Comparison of ENCODE assay signal across 9 cellular contexts in genomic region chr9:127974002-127974768, GRCh38. TPM values are rescaled to one million over a fixed set of nuclear protein-coding genes. Genes with fewer than 3 reads are reported as not detected.
DNase-seq lines count a peak whose midpoint lies in the region; TF ChIP-seq lines count a peak whose summit lies in the region.
"Had no signal": no experiment of that assay in that cellular context is flagged by ENCODE, and none has a peak within 500 bp of the region (broad histone marks: within the 10 kb centered on the region; RNA-seq: fewer than 3 reads in every experiment).

No MANE protein-coding gene starts in this region.

- no peaks in the 10 kb centered on the region for H3K9me3 ChIP-seq in fibroblast of lung (ENCODE audit: control insufficient read depth, insufficient read depth, low read depth, low read length)

- no peak overlapping the region for H2AFZ ChIP-seq in fibroblast of lung (ENCODE audit: low read length)

- H3K4me3 ChIP-seq in fibroblast of lung (replicated peaks in 1 of 4; ENCODE audit: control extremely low read depth in 1 of 4, insufficient read depth in 1 of 4, low read depth in 3 of 4, low read length in 4 of 4), result no peak overlapping the region
- H3K4me3 ChIP-seq in skin epidermis, result peak overlapping the region in 1 of 7 experiments; percentile 8

- H3K36me3 ChIP-seq in fibroblast of lung (ENCODE audit: control insufficient read depth, insufficient read depth, low read length), result no peaks in the 10 kb centered on the region

- H3K27me3 ChIP-seq in fibroblast of lung (ENCODE audit: control insufficient read depth, insufficient read depth, low read length), result no peaks in the 10 kb centered on the region

- CTCF ChIA-PET in RWPE1 (lab: Yijun Ruan, JAX), result interaction anchor here (0.8 kb wide), 1 partner anchor 30 kb away, joined by 6 read pairs; no protein-coding TSS in a partner anchor

- POLR2A ChIA-PET in RWPE1 (lab: Yijun Ruan, JAX; ENCODE audit: low non-redundant PET), result interaction anchor here (0.9 kb wide), 1 partner anchor 19 kb away, joined by 11 read pairs; no protein-coding TSS in a partner anchor

- H3K4me2 ChIP-seq in fibroblast of lung (ENCODE audit: extremely low read depth, insufficient read depth, low read length), result peak overlapping the region; percentile 27

- TF ChIP-seq CTCF in RWPE1 (conservative IDR thresholded peaks at IDR 0.05; ENCODE audit: low read depth) (no peak), fibroblast of lung (conservative IDR thresholded peaks at IDR 0.05 in 1 of 2, IDR thresholded peaks at IDR 0.05 in 1 of 2; ENCODE audit: low read depth in 1 of 2, low read length in 2 of 2) (no peak), GM20000 (IDR thresholded peaks at IDR 0.05; ENCODE audit: extremely low read depth, missing control alignments) (no peak)

- H3K27ac ChIP-seq in RWPE1, result peak overlapping the region; percentile 100
- H3K27ac ChIP-seq in fibroblast of lung (ENCODE audit: insufficient read depth, low read length), result no peak overlapping the region
- H3K27ac ChIP-seq in skin epidermis, result peak overlapping the region in 16 of 21 experiments; percentile 39 to 94 (median 90)

- peaks cover 33% of the 10 kb centered on the region for H3K4me1 ChIP-seq in fibroblast of lung (ENCODE audit: control insufficient read depth, extremely low read depth, insufficient read depth, low read length)

- no peaks in the 10 kb centered on the region for H4K20me1 ChIP-seq in fibroblast of lung (ENCODE audit: control insufficient read depth, extremely low read depth, insufficient read depth, low read length)

- peaks cover 71% of the 10 kb centered on the region for H3K79me2 ChIP-seq in fibroblast of lung (ENCODE audit: control insufficient read depth, insufficient read depth, low read length)

- H3K9ac ChIP-seq in fibroblast of lung (ENCODE audit: insufficient read depth, low read length), result no peak overlapping the region

- DNase-seq in DMS53 (lab: John Stamatoyannopoulos, UW), result peak; percentile 63
- no peak for DNase-seq in DMS53 treated with DMSO at 0.1 percent for 48 hours (lab: John Stamatoyannopoulos, UW; ENCODE audit: unreplicated experiment)
- no peak for DNase-seq in RWPE1 (ENCODE audit: low spot score)
- no peak for DNase-seq in fibroblast of lung (ENCODE audit: low read depth in 2 of 2)
- no peak for DNase-seq in NOMO-1 treated with DMSO at 0.1 percent for 48 hours (lab: John Stamatoyannopoulos, UW; ENCODE audit: unreplicated experiment)
- no peak for DNase-seq in GM20000 (ENCODE audit: low spot score)
- no peak for DNase-seq in HuH-7 (ENCODE audit: low spot score)
- DNase-seq: 8988T had no signal

RNA-seq across cellular contexts. Expression of gene EEIG1, which starts 6.6 kb away (rescaled TPM):
- 7.2 and 13.2 TPM in 2 replicates for total RNA-seq in fibroblast of lung
- polyA plus RNA-seq in fibroblast of lung, result 12.8 and 21.4 TPM in 2 replicates
- polyA plus RNA-seq in fibroblast of lung (2012), result 18.2 and 20.9 TPM in 2 replicates
- 14.9 and 16.2 TPM in 2 replicates for polyA minus RNA-seq in fibroblast of lung (ENCODE audit: low replicate concordance)

RNA-seq across cellular contexts. Expression of gene DPM2, which starts 36.5 kb away (rescaled TPM):
- 8.5 and 11.7 TPM in 2 replicates for total RNA-seq in fibroblast of lung
- 24.1 and 36.2 TPM in 2 replicates for polyA plus RNA-seq in fibroblast of lung
- 33.2 and 44.8 TPM in 2 replicates for polyA plus RNA-seq in fibroblast of lung (2012)
- 67.0 and 102 TPM in 2 replicates for polyA minus RNA-seq in fibroblast of lung (ENCODE audit: low replicate concordance)

RNA-seq across cellular contexts. Expression of gene PIP5KL1, which starts 43.6 kb away (rescaled TPM):
- 0.77 and 2.5 TPM in 2 replicates for total RNA-seq in fibroblast of lung
- 0.84 and 1.9 TPM in 2 replicates for polyA plus RNA-seq in fibroblast of lung
- polyA plus RNA-seq in fibroblast of lung (2012), result 2.0 and 3.6 TPM in 2 replicates
- 2.9 TPM in 1 of 2 replicates, not detected in the other for polyA minus RNA-seq in fibroblast of lung (ENCODE audit: low replicate concordance)

RNA-seq across cellular contexts. Expression of gene ST6GALNAC4, which starts 57.3 kb away (rescaled TPM):
- total RNA-seq in fibroblast of lung, result 28.1 and 32.6 TPM in 2 replicates
- 16.4 and 18.4 TPM in 2 replicates for polyA plus RNA-seq in fibroblast of lung
- polyA plus RNA-seq in fibroblast of lung (2012), result 24.3 and 33.4 TPM in 2 replicates
- 33.5 and 37.8 TPM in 2 replicates for polyA minus RNA-seq in fibroblast of lung (ENCODE audit: low replicate concordance)
